15 cellular contexts compared by ENCODE assay signal in the genomic region with DNA sequence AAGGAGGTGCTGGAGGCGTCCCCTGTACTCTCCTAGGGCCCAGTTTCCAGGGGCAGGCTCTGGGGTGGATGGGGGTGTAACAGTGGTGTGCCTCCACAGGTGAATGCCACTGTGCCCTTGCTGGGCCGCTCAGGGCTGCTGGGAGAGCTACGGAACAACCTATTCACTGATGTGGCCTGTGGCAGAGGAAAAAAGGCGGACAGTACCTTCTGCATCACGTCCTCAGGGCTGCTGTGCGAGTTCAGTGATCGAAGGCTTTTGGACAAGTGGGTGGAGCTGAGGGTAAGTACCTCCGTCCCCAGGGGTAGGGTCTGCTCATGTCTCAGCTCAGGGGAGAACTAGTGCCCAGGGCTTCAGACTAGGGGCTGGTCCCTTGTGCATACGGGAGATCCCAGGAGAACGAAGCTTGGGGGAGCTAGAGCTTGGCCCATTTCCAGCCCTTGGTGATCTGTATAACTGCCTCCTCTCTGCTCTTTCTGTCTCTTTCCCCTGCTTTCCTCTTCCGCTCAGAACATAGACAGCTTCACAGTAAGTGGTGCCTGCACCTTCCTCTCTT. TPM values are rescaled to one million over a fixed set of nuclear protein-coding genes. Genes with fewer than 3 reads are reported as not detected.
DNase-seq lines count a peak whose midpoint lies in the region; ATAC-seq, FAIRE-seq and TF ChIP-seq lines count a peak whose summit lies in the region.
"Had no signal": no experiment of that assay in that cellular context is flagged by ENCODE, and none has a peak within 500 bp of the region (broad histone marks: within the 10 kb centered on the region; RNA-seq: fewer than 3 reads in every experiment).

No MANE protein-coding gene starts in this region.

- H3K9me3 ChIP-seq in K562 (replicated peaks; ENCODE audit: control insufficient read depth, insufficient read depth, low read depth, low read length) (no peaks in the 10 kb centered on the region), uterus (no peaks in the 10 kb centered on the region)
- H3K9me3 ChIP-seq: HAP-1 had no signal

- no peaks in the 10 kb centered on the region for H3K27me3 Mint-ChIP-seq in activated naive CD8-positive, alpha-beta T cell treated with anti-CD3 and anti-CD28 coated beads, Interleukin-2, amount 10 ng/mL, durations not matched to agents 7 days and 5 days
- no peaks in the 10 kb centered on the region for H3K27me3 Mint-ChIP-seq in activated naive CD8-positive, alpha-beta T cell treated with anti-CD3 and anti-CD28 coated beads, Interleukin-2, amount 50 U/mL, for 24 hours
- peaks cover 0 to 1% (median 1%) of the 10 kb centered on the region in 3 donors for H3K27me3 Mint-ChIP-seq in CD14-positive monocyte (ENCODE audit: low read depth in 3 of 3)
- H3K27me3 Mint-ChIP-seq: B cell; CD4-positive, alpha-beta memory T cell had no signal

- H3K27ac Mint-ChIP-seq in activated naive CD8-positive, alpha-beta T cell treated with anti-CD3 and anti-CD28 coated beads, Interleukin-2, amount 10 ng/mL, durations not matched to agents 7 days and 5 days = peak overlapping the region; percentile 19
- H3K27ac Mint-ChIP-seq in activated naive CD8-positive, alpha-beta T cell treated with anti-CD3 and anti-CD28 coated beads, Interleukin-2, amount 50 U/mL, for 24 hours = no peak overlapping the region
- no peak overlapping the region for H3K27ac Mint-ChIP-seq in CD14-positive monocyte
- H3K27ac Mint-ChIP-seq: B cell had no signal

- no peak overlapping the region for H2AFZ ChIP-seq in K562 (ENCODE audit: low read depth, low read length)

- FAIRE-seq in K562 (lab: Jason Lieb, UNC) = no peak
- FAIRE-seq: H1 had no signal

- no peak for DNase-seq in activated naive CD8-positive, alpha-beta T cell treated with anti-CD3 and anti-CD28 coated beads, Interleukin-2, amount 10 ng/mL, durations not matched to agents 7 days and 5 days
- no peak for DNase-seq in activated naive CD8-positive, alpha-beta T cell treated with anti-CD3 and anti-CD28 coated beads, Interleukin-2, amount 50 U/mL, for 24 hours
- DNase-seq in CD14-positive monocyte (ENCODE audit: low spot score) (peak; percentile 27), K562 (ENCODE audit: extremely low read depth in 1 of 4, low spot score in 3 of 4) (peak in 2 of 4 experiments; percentile 31 to 38), uterus (no peak)
- DNase-seq: CD4-positive, alpha-beta memory T cell; DMS79 treated with DMSO at 0.1 percent for 48 hours; GF-D8 had no signal

- peaks cover 25% of the 10 kb centered on the region for H3K4me1 Mint-ChIP-seq in activated naive CD8-positive, alpha-beta T cell treated with anti-CD3 and anti-CD28 coated beads, Interleukin-2, amount 10 ng/mL, durations not matched to agents 7 days and 5 days
- H3K4me1 Mint-ChIP-seq in activated naive CD8-positive, alpha-beta T cell treated with anti-CD3 and anti-CD28 coated beads, Interleukin-2, amount 50 U/mL, for 24 hours = peaks cover 10% of the 10 kb centered on the region
- peaks cover 4% of the 10 kb centered on the region for H3K4me1 Mint-ChIP-seq in CD14-positive monocyte

- no peak for TF ChIP-seq RAD21 in K562 (CRISPR knock-in tag; conservative IDR thresholded peaks at IDR 0.05 in 1 of 2, IDR thresholded peaks at IDR 0.05 in 1 of 2)

- CTCF ChIA-PET in K562 (lab: Yijun Ruan, JAX; ENCODE audit: low intra/inter-chr PET ratio) = interaction anchor here (3.1 to 3.9 kb wide), 2 partner anchors 39 to 347 kb away, joined by 17 to 98 read pairs; a partner anchor contains a TSS

- H3K4me3 ChIP-seq in K562 = no peak overlapping the region
- H3K4me3 ChIP-seq in uterus = no peak overlapping the region
- H3K4me3 ChIP-seq: HAP-1 had no signal

- in situ Hi-C loops in K562 (cut with MboI) = loop anchor here (5.0 to 25.0 kb wide), 3 partner anchors 41 to 351 kb away; a partner anchor contains a TSS

- ATAC-seq in activated naive CD8-positive, alpha-beta T cell treated with anti-CD3 and anti-CD28 coated beads, Interleukin-2, amount 10 ng/mL, durations not matched to agents 7 days and 5 days (ENCODE audit: low read depth) = no peak
- no peak for ATAC-seq in activated naive CD8-positive, alpha-beta T cell treated with anti-CD3 and anti-CD28 coated beads, Interleukin-2, amount 50 U/mL, for 24 hours
- ATAC-seq in K562 (no peak), GM21786 (IDR thresholded peaks at IDR 0.05; ENCODE audit: unreplicated experiment) (no peak), HG03108 (IDR thresholded peaks at IDR 0.05; ENCODE audit: unreplicated experiment) (no peak)

- H4K20me1 ChIP-seq in K562 (replicated peaks; ENCODE audit: control insufficient read depth, insufficient read depth, low read length) = 0 out of 2 replicates have a peak, but pooled peaks cover 4% of the 10 kb centered on the region

- no peak overlapping the region for H3K9ac ChIP-seq in K562 (ENCODE audit: insufficient read depth in 1 of 2, low read depth in 2 of 2, low read length in 2 of 2)

- no peak overlapping the region for H3K4me2 ChIP-seq in K562 (ENCODE audit: insufficient read depth, low read length)

- no peak overlapping the region for H3K27ac ChIP-seq in K562 (ENCODE audit: extremely low read depth, low read depth, low read length)
- no peak overlapping the region for H3K27ac ChIP-seq in uterus
- H3K27ac ChIP-seq: C4-2B, HL-60 had no signal

- H3K9me1 ChIP-seq in K562 (ENCODE audit: control insufficient read depth, insufficient read depth, low read length) = no peaks in the 10 kb centered on the region

- no peak for TF ChIP-seq POLR2A in K562 (conservative IDR thresholded peaks at IDR 0.05)
- TF ChIP-seq POLR2A in uterus (IDR thresholded peaks at IDR 0.05) = no peak

- H3K79me2 ChIP-seq in K562 (ENCODE audit: control insufficient read depth, insufficient read depth, low read length) = no peaks in the 10 kb centered on the region

- TF ChIP-seq CTCF in CD14-positive monocyte (IDR thresholded peaks at IDR 0.05) (no peak), K562 (IDR thresholded peaks at IDR 0.05 in 2 of 3, conservative IDR thresholded peaks at IDR 0.05 in 1 of 3; ENCODE audit: insufficient read depth in 2 of 3, low read depth in 1 of 3, low read length in 3 of 3) (no peak), uterus (IDR thresholded peaks at IDR 0.05) (no peak)

- WGBS in K562 (ENCODE audit: insufficient coverage, low coverage, missing lambda C conversion rate) = 63% methylated on average over 10 of the region's 11 CpGs

- H3K27me3 ChIP-seq in K562 (ENCODE audit: control insufficient read depth in 2 of 2, insufficient read depth in 2 of 2, low read length in 2 of 2) (no peaks in the 10 kb centered on the region), uterus (no peaks in the 10 kb centered on the region)

- POLR2A ChIA-PET in activated naive CD8-positive, alpha-beta T cell treated with anti-CD3 and anti-CD28 coated beads, Interleukin-2, amount 10 ng/mL, durations not matched to agents 7 days and 5 days (lab: Charles Lee) = interaction anchor here (4.5 kb wide), 1 partner anchor 39 kb away, joined by 54 read pairs; a partner anchor contains a TSS
- POLR2A ChIA-PET in K562 (lab: Yijun Ruan, JAX) = interaction anchor here (0.5 to 2.7 kb wide), 5 partner anchors 9 to 240 kb away, joined by 3 to 15 read pairs (median 3); a partner anchor contains a TSS

- H3K36me3 ChIP-seq in K562 (ENCODE audit: control insufficient read depth, insufficient read depth, low read length) (peaks cover 4% of the 10 kb centered on the region; the same call in 2 of the 3 replicates), uterus (no peaks in the 10 kb centered on the region)

- intact Hi-C loops in CD14-positive monocyte (cut with micrococcal nuclease) = loop anchor here (5.0 to 10.0 kb wide), 2 partner anchors 118 to 211 kb away; no protein-coding TSS in a partner anchor
- intact Hi-C loops in K562 (cut with micrococcal nuclease) = loop anchor here (5.0 kb wide), 1 partner anchor 89 kb away; no protein-coding TSS in a partner anchor
- intact Hi-C loops in uterus (cut with DNase I; ENCODE audit: low total_unique reads) = loop anchor here (5.0 kb wide), 2 partner anchors 41 to 206 kb away; a partner anchor contains a TSS

- no peak for TF ChIP-seq EP300 in K562 (IDR thresholded peaks at IDR 0.05; ENCODE audit: low read length)

- H3K4me3 Mint-ChIP-seq in activated naive CD8-positive, alpha-beta T cell treated with anti-CD3 and anti-CD28 coated beads, Interleukin-2, amount 10 ng/mL, durations not matched to agents 7 days and 5 days = no peak overlapping the region
- H3K4me3 Mint-ChIP-seq in activated naive CD8-positive, alpha-beta T cell treated with anti-CD3 and anti-CD28 coated beads, Interleukin-2, amount 50 U/mL, for 24 hours = no peak overlapping the region
- no peak overlapping the region for H3K4me3 Mint-ChIP-seq in CD14-positive monocyte
- H3K4me3 Mint-ChIP-seq: B cell; CD4-positive, alpha-beta memory T cell had no signal

- H3K9me3 Mint-ChIP-seq in activated naive CD8-positive, alpha-beta T cell treated with anti-CD3 and anti-CD28 coated beads, Interleukin-2, amount 10 ng/mL, durations not matched to agents 7 days and 5 days = no peaks in the 10 kb centered on the region
- H3K9me3 Mint-ChIP-seq in activated naive CD8-positive, alpha-beta T cell treated with anti-CD3 and anti-CD28 coated beads, Interleukin-2, amount 50 U/mL, for 24 hours = no peaks in the 10 kb centered on the region
- peaks cover 0 to 1% (median 0%) of the 10 kb centered on the region in 7 donors for H3K9me3 Mint-ChIP-seq in CD14-positive monocyte
- H3K9me3 Mint-ChIP-seq: CD4-positive, alpha-beta memory T cell had no signal

- peaks cover 3 to 7% of the 10 kb centered on the region in 2 experiments; a peak in 3 of 5 replicates for H3K4me1 ChIP-seq in K562 (replicated peaks in 1 of 2; ENCODE audit: control insufficient read depth in 2 of 2, insufficient read depth in 2 of 2, low read length in 2 of 2)
- H3K4me1 ChIP-seq in uterus = no peaks in the 10 kb centered on the region
- H3K4me1 ChIP-seq: HAP-1 had no signal

- no TSS peak for BruUV-seq in K562 (replicated peaks; lab: Mats Ljungman, UMichigan)

- H3K36me3 Mint-ChIP-seq in activated naive CD8-positive, alpha-beta T cell treated with anti-CD3 and anti-CD28 coated beads, Interleukin-2, amount 10 ng/mL, durations not matched to agents 7 days and 5 days = peaks cover 11% of the 10 kb centered on the region
- H3K36me3 Mint-ChIP-seq in activated naive CD8-positive, alpha-beta T cell treated with anti-CD3 and anti-CD28 coated beads, Interleukin-2, amount 50 U/mL, for 24 hours (ENCODE audit: low read depth) = peaks cover 4% of the 10 kb centered on the region
- H3K36me3 Mint-ChIP-seq in CD14-positive monocyte = peaks cover 58 to 64% of the 10 kb centered on the region in 2 donors

RNA-seq across cellular contexts. Expression of a gene that starts 15.0 kb away (rescaled TPM):
- 10 to 100 TPM; 33.8 to 54.3 TPM for total RNA-seq in activated naive CD8-positive, alpha-beta T cell treated with anti-CD3 and anti-CD28 coated beads, Interleukin-2, amount 10 ng/mL, durations not matched to agents 7 days and 5 days
- 10 to 100 TPM; 11.3 to 15.2 TPM for polyA plus RNA-seq in CD14-positive monocyte
- 7.0 and 13.8 TPM in 2 replicates for total RNA-seq in K562 (2011; cell fraction: chromatin; rRNA removed; ENCODE audit: low replicate concordance)
- 7.2 and 8.5 TPM in 2 replicates for total RNA-seq in K562 (2011; cell fraction: nucleolus; rRNA removed)
- 12.6 and 15.4 TPM in 2 replicates for total RNA-seq in K562 (2011; cell fraction: nucleoplasm; rRNA removed)
- total RNA-seq in K562 (2014; rRNA removed) = 6.1 and 11.3 TPM in 2 replicates
- 3.2 and 3.8 TPM in 2 replicates for total RNA-seq in K562 (2014; rRNA removed; fragmentation: Illumina TruSeq; extraction: Trizol)
- total RNA-seq in K562 (2015; rRNA removed; fragmentation: Illumina TruSeq; extraction: Trizol) = 4.3 and 5.3 TPM in 2 replicates
- 12.2 and 13.1 TPM in 2 replicates for total RNA-seq in K562 (2021)
- polyA plus RNA-seq in K562 (2011; rRNA removed) = 7.9 and 8.8 TPM in 2 replicates
- 8.0 and 19.6 TPM in 2 replicates for polyA plus RNA-seq in K562 (2011; cell fraction: cytosol; rRNA removed)
- polyA plus RNA-seq in K562 (2011; cell fraction: nucleus; rRNA removed) = 18.0 and 36.7 TPM in 2 replicates
- polyA plus RNA-seq in K562 (2012) = 7.7 and 16.3 TPM in 2 replicates
- polyA plus RNA-seq in K562 (2014; fragmentation: Illumina TruSeq; extraction: Trizol) = 6.8 and 9.4 TPM in 2 replicates
- polyA plus RNA-seq in K562 (2014; fragmentation: Nextera tagmentation; extraction: Ambion mirVana) = 1 to 10 TPM; 1.2 to 2.9 TPM
- 9.7 and 13.9 TPM in 2 replicates for polyA plus RNA-seq in K562 (2014; rRNA removed)
- polyA minus RNA-seq in K562 (2011; rRNA and poly(A)+ RNA removed) = 0.60 and 3.0 TPM in 2 replicates
- 4.1 and 4.4 TPM in 2 replicates for polyA minus RNA-seq in K562 (2011; cell fraction: cytosol; rRNA and poly(A)+ RNA removed)
- polyA minus RNA-seq in K562 (2011; cell fraction: nucleus; rRNA and poly(A)+ RNA removed) = 4.0 and 4.7 TPM in 2 replicates
- 10 to 100 TPM in 2 of 4 donors, 1 to 10 TPM in 1, under 1 TPM in 1; 0.59 to 27.2 (median 9.8) TPM for total RNA-seq in uterus

RNA-seq across cellular contexts. Expression of a gene that starts 25.7 kb away (rescaled TPM):
- 10 to 100 TPM; 21.5 to 26.0 TPM for total RNA-seq in activated naive CD8-positive, alpha-beta T cell treated with anti-CD3 and anti-CD28 coated beads, Interleukin-2, amount 10 ng/mL, durations not matched to agents 7 days and 5 days
- polyA plus RNA-seq in CD14-positive monocyte (1 to 10 TPM in 1 of 2 donors, under 1 TPM in 1; 0.31 to 1.6 TPM), K562 (2011; rRNA removed) (4.3 and 7.0 TPM in 2 replicates), K562 (2014; fragmentation: Illumina TruSeq; extraction: Trizol) (2.7 and 2.8 TPM in 2 replicates), K562 (2014; fragmentation: Nextera tagmentation; extraction: Ambion mirVana) (under 1 TPM; 0.07 to 0.25 TPM), K562 (2014; rRNA removed) (5.6 and 6.1 TPM in 2 replicates)
- 22.3 and 55.4 TPM in 2 replicates for total RNA-seq in K562 (2011; cell fraction: chromatin; rRNA removed; ENCODE audit: low replicate concordance)
- total RNA-seq in K562 (2011; cell fraction: nucleolus; rRNA removed) = 26.3 and 28.8 TPM in 2 replicates
- 13.2 and 21.9 TPM in 2 replicates for total RNA-seq in K562 (2011; cell fraction: nucleoplasm; rRNA removed)
- total RNA-seq in K562 (2014; rRNA removed) (3.9 TPM in 2 replicates), K562 (2014; rRNA removed; fragmentation: Illumina TruSeq; extraction: Trizol) (0.89 and 2.1 TPM in 2 replicates), K562 (2015; rRNA removed; fragmentation: Illumina TruSeq; extraction: Trizol) (1.3 and 1.4 TPM in 2 replicates), K562 (2021) (2.8 and 5.2 TPM in 2 replicates), uterus (10 to 100 TPM in 1 of 4 donors, 1 to 10 TPM in 3; 3.5 to 91.2 (median 7.1) TPM)
- 3.1 and 4.8 TPM in 2 replicates for polyA plus RNA-seq in K562 (2011; cell fraction: cytosol; rRNA removed)
- 48.4 and 61.4 TPM in 2 replicates for polyA plus RNA-seq in K562 (2011; cell fraction: nucleus; rRNA removed)
- 2.4 and 8.6 TPM in 2 replicates for polyA plus RNA-seq in K562 (2012)
- polyA minus RNA-seq in K562 (2011; rRNA and poly(A)+ RNA removed) = 0.74 and 1.2 TPM in 2 replicates
- 1.1 and 1.5 TPM in 2 replicates for polyA minus RNA-seq in K562 (2011; cell fraction: cytosol; rRNA and poly(A)+ RNA removed)
- polyA minus RNA-seq in K562 (2011; cell fraction: nucleus; rRNA and poly(A)+ RNA removed) = 6.6 and 6.7 TPM in 2 replicates

RNA-seq across cellular contexts. Expression of a gene that starts 38.6 kb away (rescaled TPM):
- 10 to 100 TPM; 32.0 to 36.6 TPM for total RNA-seq in activated naive CD8-positive, alpha-beta T cell treated with anti-CD3 and anti-CD28 coated beads, Interleukin-2, amount 10 ng/mL, durations not matched to agents 7 days and 5 days
- polyA plus RNA-seq in CD14-positive monocyte = 1 to 10 TPM in 1 of 2 donors, under 1 TPM in 1; 0.76 to 1.1 TPM
- 65.0 and 134 TPM in 2 replicates for total RNA-seq in K562 (2011; cell fraction: chromatin; rRNA removed; ENCODE audit: low replicate concordance)
- total RNA-seq in K562 (2011; cell fraction: nucleolus; rRNA removed) = 51.1 and 51.4 TPM in 2 replicates
- 45.8 and 52.1 TPM in 2 replicates for total RNA-seq in K562 (2011; cell fraction: nucleoplasm; rRNA removed)
- total RNA-seq in K562 (2014; rRNA removed) = 4.1 and 5.3 TPM in 2 replicates
- 4.5 and 4.6 TPM in 2 replicates for total RNA-seq in K562 (2014; rRNA removed; fragmentation: Illumina TruSeq; extraction: Trizol)
- total RNA-seq in K562 (2015; rRNA removed; fragmentation: Illumina TruSeq; extraction: Trizol) = 5.7 and 5.8 TPM in 2 replicates
- total RNA-seq in K562 (2021) = 9.5 and 9.6 TPM in 2 replicates
- 3.4 and 4.4 TPM in 2 replicates for polyA plus RNA-seq in K562 (2011; rRNA removed)
- polyA plus RNA-seq in K562 (2011; cell fraction: cytosol; rRNA removed) = 2.2 and 3.6 TPM in 2 replicates
- 24.5 and 27.3 TPM in 2 replicates for polyA plus RNA-seq in K562 (2011; cell fraction: nucleus; rRNA removed)
- polyA plus RNA-seq in K562 (2012) = 5.8 and 7.2 TPM in 2 replicates
- 4.8 and 5.4 TPM in 2 replicates for polyA plus RNA-seq in K562 (2014; fragmentation: Illumina TruSeq; extraction: Trizol)
- under 1 TPM; 0.15 to 0.28 TPM for polyA plus RNA-seq in K562 (2014; fragmentation: Nextera tagmentation; extraction: Ambion mirVana)
- polyA plus RNA-seq in K562 (2014; rRNA removed) = 5.2 and 7.1 TPM in 2 replicates
- 7.0 and 9.2 TPM in 2 replicates for polyA minus RNA-seq in K562 (2011; rRNA and poly(A)+ RNA removed)
- 2.7 and 5.9 TPM in 2 replicates for polyA minus RNA-seq in K562 (2011; cell fraction: cytosol; rRNA and poly(A)+ RNA removed)
- 22.8 and 29.4 TPM in 2 replicates for polyA minus RNA-seq in K562 (2011; cell fraction: nucleus; rRNA and poly(A)+ RNA removed)
- total RNA-seq in uterus = 10 to 100 TPM in 3 of 4 donors, 1 to 10 TPM in 1; 5.9 to 56.2 (median 23.5) TPM
